Comparison of ENCODE assay signal across 1 cellular context in the genomic region with DNA sequence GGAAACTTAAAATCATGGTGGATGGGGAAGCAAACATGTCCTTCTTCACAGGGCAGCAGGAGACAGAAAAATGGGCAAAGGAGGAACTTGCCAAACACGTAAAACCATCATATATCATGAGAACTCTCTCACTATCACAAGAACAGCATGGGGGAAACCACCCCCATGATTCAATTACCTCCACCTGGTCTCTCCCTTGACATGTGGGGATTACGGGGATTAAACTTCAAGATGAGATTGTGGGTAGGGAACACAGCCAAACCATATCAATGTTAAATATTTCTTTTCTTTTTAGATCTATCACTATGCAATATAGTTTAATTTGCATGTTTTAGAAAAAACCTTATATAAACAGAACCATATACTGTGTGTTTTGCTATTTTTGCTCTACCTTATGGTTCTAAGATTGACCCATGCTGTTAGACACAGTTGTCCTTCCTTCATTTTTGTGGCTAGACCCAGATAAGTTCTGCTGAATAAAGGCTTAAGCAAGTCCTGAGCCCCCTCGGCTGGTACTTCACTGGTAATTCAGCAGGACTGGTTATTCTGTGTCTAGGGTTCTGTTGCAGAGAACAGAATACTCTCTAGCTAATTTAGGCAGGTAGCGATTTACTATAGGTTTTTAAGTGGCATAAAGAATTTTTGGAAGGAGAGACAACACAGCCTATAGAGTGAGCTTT.
TF ChIP-seq lines count a peak whose summit lies in the region.

No MANE protein-coding gene starts in this region.

TF ChIP-seq in H1, 55 proteins besides CTCF, POLR2A, EP300 and RAD21:
- TF ChIP-seq, protein P1, sequence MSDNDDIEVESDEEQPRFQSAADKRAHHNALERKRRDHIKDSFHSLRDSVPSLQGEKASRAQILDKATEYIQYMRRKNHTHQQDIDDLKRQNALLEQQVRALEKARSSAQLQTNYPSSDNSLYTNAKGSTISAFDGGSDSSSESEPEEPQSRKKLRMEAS (IDR thresholded peaks at IDR 0.05): no peak
